9 cellular contexts compared by ENCODE assay signal in genomic region chr3:62131620-62132019, GRCh38.
A peak's percentile ranks its signal among the peaks of the same experiment; 100 is the strongest.
DNase-seq lines count a peak whose midpoint lies in the region; ATAC-seq, FAIRE-seq and TF ChIP-seq lines count a peak whose summit lies in the region.
"Had no signal": no experiment of that assay in that cellular context is flagged by ENCODE, and none has a peak within 500 bp of the region (broad histone marks: within the 10 kb centered on the region; RNA-seq: fewer than 3 reads in every experiment).

No MANE protein-coding gene starts in this region.

- H3K79me2 ChIP-seq in K562 (ENCODE audit: control insufficient read depth, insufficient read depth, low read length), result no peaks in the 10 kb centered on the region
- no peaks in the 10 kb centered on the region for H3K79me2 ChIP-seq in HepG2 (ENCODE audit: insufficient read depth, low read length)

- no peaks in the 10 kb centered on the region for H4K20me1 ChIP-seq in K562 (replicated peaks; ENCODE audit: control insufficient read depth, insufficient read depth, low read length)
- no peaks in the 10 kb centered on the region for H4K20me1 ChIP-seq in HepG2 (ENCODE audit: insufficient read depth, low read length)

- intact Hi-C loops in K562 (cut with micrococcal nuclease), result no loop called here
- intact Hi-C loops in HepG2 (cut with micrococcal nuclease; ENCODE audit: unreplicated experiment), result no loop called here

- no peaks in the 10 kb centered on the region for H3K4me1 ChIP-seq in K562 (replicated peaks in 1 of 2; ENCODE audit: control insufficient read depth in 2 of 2, insufficient read depth in 2 of 2, low read length in 2 of 2)
- no peaks in the 10 kb centered on the region for H3K4me1 ChIP-seq in HepG2 (ENCODE audit: insufficient read depth, low read length)

- in situ Hi-C loops in K562 (cut with MboI), result no loop called here
- in situ Hi-C loops in HepG2 (cut with HindIII; ENCODE audit: extremely low pct_ligation_motif_present, low pct_unique_long_range_greater_than_20kb), result no loop called here

- no peak overlapping the region for H3K4me3 ChIP-seq in K562
- no peak overlapping the region for H3K4me3 ChIP-seq in HepG2 (replicated peaks in 1 of 3; ENCODE audit: insufficient read depth in 1 of 3, low read depth in 2 of 3, low read length in 3 of 3)

- no peak overlapping the region for H3K27ac ChIP-seq in K562 (ENCODE audit: extremely low read depth, low read depth, low read length)
- H3K27ac ChIP-seq in HepG2 (ENCODE audit: extremely low read length, insufficient read depth, low read length), result no peak overlapping the region

- no peak overlapping the region for H3K4me2 ChIP-seq in K562 (ENCODE audit: insufficient read depth, low read length)
- H3K4me2 ChIP-seq in HepG2 (ENCODE audit: low read depth, low read length), result no peak overlapping the region

- H3K9ac ChIP-seq in K562 (ENCODE audit: insufficient read depth in 1 of 2, low read depth in 2 of 2, low read length in 2 of 2), result no peak overlapping the region
- no peak overlapping the region for H3K9ac ChIP-seq in HepG2 (ENCODE audit: insufficient read depth, low read depth, low read length)

- FAIRE-seq in K562 (lab: Jason Lieb, UNC) (no peak), HepG2 (lab: Jason Lieb, UNC) (no peak)

- TF ChIP-seq CTCF in K562 (IDR thresholded peaks at IDR 0.05 in 2 of 3, conservative IDR thresholded peaks at IDR 0.05 in 1 of 3; ENCODE audit: insufficient read depth in 2 of 3, low read depth in 1 of 3, low read length in 3 of 3) (no peak; a peak in 1 of 6 replicates), HepG2 (CRISPR knock-in tag; IDR thresholded peaks at IDR 0.05) (peak; percentile 38), GM10266 (IDR thresholded peaks at IDR 0.05; ENCODE audit: control insufficient read depth, insufficient read depth, low read depth, missing control alignments) (no peak)

- DNase-seq in AG20443 (ENCODE audit: low spot score) (peak; percentile 29), K562 (ENCODE audit: extremely low read depth in 1 of 4, low spot score in 3 of 4) (peak in 3 of 4 experiments; percentile 2 to 29 (median 28)), HepG2 (ENCODE audit: low spot score) (no peak), MV-4-11 (lab: John Stamatoyannopoulos, UW) (no peak), GM10266 (ENCODE audit: extremely low spot score) (no peak), iPS-NIHi11 (ENCODE audit: low spot score) (no peak)
- DNase-seq: SW 1271 had no signal

- ATAC-seq in K562, result no peak
- 0 out of 3 replicates have a peak, but pooled peaks have one; percentile 24 for ATAC-seq in HepG2
- ATAC-seq in GM18868 (IDR thresholded peaks at IDR 0.05; ENCODE audit: unreplicated experiment), result no peak

- POLR2A ChIA-PET in K562 (lab: Yijun Ruan, JAX), result interaction anchor here (0.5 kb wide), 1 partner anchor 1451 kb away, joined by 3 read pairs; no protein-coding TSS in a partner anchor
- POLR2A ChIA-PET in HepG2 (lab: Yijun Ruan, JAX), result no interaction called here

- WGBS in K562 (ENCODE audit: insufficient coverage, low coverage, missing lambda C conversion rate), result 0% methylated on average over 3 of the region's 3 CpGs
- 69% methylated on average over 3 of the region's 3 CpGs for WGBS in HepG2 (ENCODE audit: low lambda C conversion rate)

- H3K27me3 ChIP-seq in K562 (ENCODE audit: control insufficient read depth in 2 of 2, insufficient read depth in 2 of 2, low read length in 2 of 2) (no peaks in the 10 kb centered on the region), HepG2 (ENCODE audit: control insufficient read depth in 1 of 2, insufficient read depth in 2 of 2, low read length in 2 of 2) (no peaks in the 10 kb centered on the region)

- CTCF ChIA-PET in K562 (lab: Yijun Ruan, JAX; ENCODE audit: low intra/inter-chr PET ratio) (no interaction called here), HepG2 (lab: Yijun Ruan, JAX; ENCODE audit: low intra/inter-chr PET ratio, low total read pairs) (no interaction called here)

- H2AFZ ChIP-seq in K562 (ENCODE audit: low read depth, low read length) (no peak overlapping the region), HepG2 (ENCODE audit: low read length) (no peak overlapping the region)

- BruUV-seq in K562 (replicated peaks; lab: Mats Ljungman, UMichigan) (no TSS peak), HepG2 (replicated peaks; lab: Mats Ljungman, UMichigan) (no TSS peak)

- H3K9me3 ChIP-seq in K562 (replicated peaks; ENCODE audit: control insufficient read depth, insufficient read depth, low read depth, low read length) (no peaks in the 10 kb centered on the region), HepG2 (ENCODE audit: low read length) (no peaks in the 10 kb centered on the region)

- TF ChIP-seq EP300 in Ishikawa (IDR thresholded peaks at IDR 0.05; ENCODE audit: borderline replicate concordance) (no peak), K562 (IDR thresholded peaks at IDR 0.05; ENCODE audit: low read length) (no peak), HepG2 (IDR thresholded peaks at IDR 0.05; ENCODE audit: low read depth in 2 of 2, low read length in 2 of 2) (no peak), HepG2 (CRISPR knock-in tag; IDR thresholded peaks at IDR 0.05; ENCODE audit: borderline replicate concordance) (no peak)

- TF ChIP-seq POLR2A in K562 (conservative IDR thresholded peaks at IDR 0.05), result no peak
- TF ChIP-seq POLR2A in HepG2 (IDR thresholded peaks at IDR 0.05; ENCODE audit: insufficient read depth in 1 of 2, low read depth in 2 of 2, low read length in 2 of 2), result no peak

- H3K36me3 ChIP-seq in K562 (ENCODE audit: control insufficient read depth, insufficient read depth, low read length), result no peaks in the 10 kb centered on the region
- H3K36me3 ChIP-seq in HepG2 (replicated peaks in 1 of 2; ENCODE audit: control insufficient read depth in 1 of 2, insufficient read depth in 2 of 2, low read length in 2 of 2), result peaks cover 0 to 3% of the 10 kb centered on the region in 2 experiments; a peak in 1 of 5 replicates

- peak; percentile 49; the same call in 1 of the 2 replicates for TF ChIP-seq RAD21 in Ishikawa (IDR thresholded peaks at IDR 0.05; ENCODE audit: low read depth)
- TF ChIP-seq RAD21 in K562 (CRISPR knock-in tag; conservative IDR thresholded peaks at IDR 0.05 in 1 of 2, IDR thresholded peaks at IDR 0.05 in 1 of 2), result peak in 1 of 2 experiments; percentile 10; a peak in 1 of 4 replicates
- peak; percentile 15; the same call in 1 of the 2 replicates for TF ChIP-seq RAD21 in HepG2 (CRISPR knock-in tag; IDR thresholded peaks at IDR 0.05)

- H3K9me1 ChIP-seq in K562 (ENCODE audit: control insufficient read depth, insufficient read depth, low read length), result no peaks in the 10 kb centered on the region

TF ChIP-seq in Ishikawa, 13 proteins besides CTCF, POLR2A, EP300 and RAD21 (continues in another document):
- TF ChIP-seq MAX (IDR thresholded peaks at IDR 0.05) (no peak), TCF12 (IDR thresholded peaks at IDR 0.05; ENCODE audit: low read depth) (no peak), YY1 (IDR thresholded peaks at IDR 0.05; ENCODE audit: low read depth) (no peak)

TF ChIP-seq in HepG2, 621 proteins besides CTCF, POLR2A, EP300 and RAD21:
- no peak for TF ChIP-seq ZNF530 (CRISPR knock-in tag; IDR thresholded peaks at IDR 0.05; ENCODE audit: low read depth)
- no peak for TF ChIP-seq ATAD3A (CRISPR knock-in tag; IDR thresholded peaks at IDR 0.05)
- TF ChIP-seq ZBTB14 (CRISPR knock-in tag; IDR thresholded peaks at IDR 0.05), result no peak
- TF ChIP-seq RFX5 (IDR thresholded peaks at IDR 0.05; ENCODE audit: low read depth, low read length), result no peak
- no peak for TF ChIP-seq ZNF713 (CRISPR knock-in tag; IDR thresholded peaks at IDR 0.05)
- TF ChIP-seq STAG1 (CRISPR knock-in tag; IDR thresholded peaks at IDR 0.05), result peak; percentile 44
- TF ChIP-seq MLXIP (CRISPR knock-in tag; IDR thresholded peaks at IDR 0.05; ENCODE audit: borderline replicate concordance), result no peak
- no peak for TF ChIP-seq ZNF879 (CRISPR knock-in tag; IDR thresholded peaks at IDR 0.05)

Comparison
In these comparisons a context has a peak if more than half of its experiments do, and no peak if none do; other contexts are left out.
1. DNase-seq: peak in AG20443 (single experiment) and K562 (3 of 4); none in HepG2 (single experiment), MV-4-11 (single experiment), GM10266 (single experiment) and iPS-NIHi11 (single experiment).